1 cellular context compared by ENCODE assay signal in the genomic region with DNA sequence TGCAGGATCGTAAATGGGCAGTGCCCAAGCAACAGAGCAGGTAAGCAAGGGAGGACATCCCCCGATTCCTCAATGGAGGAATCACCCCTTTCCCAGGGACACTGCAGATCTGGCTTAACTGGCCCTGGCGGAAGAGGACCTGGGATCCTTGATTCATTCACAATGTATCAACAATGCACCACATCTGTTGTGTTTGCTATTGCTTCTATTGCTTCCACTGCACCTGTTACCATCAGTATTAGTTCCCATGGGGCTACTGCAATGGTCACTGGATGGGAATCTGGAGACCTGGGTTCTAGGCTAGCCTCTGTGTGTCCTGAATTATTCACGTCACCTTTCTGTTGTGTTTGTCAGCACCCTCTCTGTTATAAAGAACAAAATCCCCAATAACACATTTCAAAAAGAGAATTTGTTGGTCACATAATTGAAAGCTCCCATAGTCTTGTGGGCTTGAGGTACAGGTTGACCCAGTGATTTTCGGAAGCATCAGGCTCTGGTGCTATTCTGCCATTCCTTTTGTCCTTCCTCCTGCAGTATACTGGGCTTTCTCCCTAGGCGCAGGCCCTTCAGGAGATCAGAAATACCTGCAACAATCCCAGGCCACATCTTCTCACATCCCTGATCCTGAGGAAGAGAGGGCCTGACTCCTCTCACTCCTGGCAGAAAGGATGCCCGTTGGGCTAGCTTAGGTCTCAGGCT.
TF ChIP-seq lines count a peak whose summit lies in the region.

No MANE protein-coding gene starts in this region.

TF ChIP-seq in IMR-90, 13 proteins besides CTCF, POLR2A, EP300 and RAD21 (continued from another document):
- TF ChIP-seq NFE2L2 (IDR thresholded peaks at IDR 0.05; ENCODE audit: low read depth, low read length), result no peak
- TF ChIP-seq SMC3 (IDR thresholded peaks at IDR 0.05; ENCODE audit: low read depth, low read length), result no peak
- TF ChIP-seq MAFK (IDR thresholded peaks at IDR 0.05; ENCODE audit: low read depth, low read length), result no peak
- TF ChIP-seq RCOR1 (IDR thresholded peaks at IDR 0.05; ENCODE audit: insufficient replicate concordance, low read length), result no peak
- TF ChIP-seq RFX5 (IDR thresholded peaks at IDR 0.05; ENCODE audit: low read depth, low read length), result no peak
- TF ChIP-seq, protein P1, sequence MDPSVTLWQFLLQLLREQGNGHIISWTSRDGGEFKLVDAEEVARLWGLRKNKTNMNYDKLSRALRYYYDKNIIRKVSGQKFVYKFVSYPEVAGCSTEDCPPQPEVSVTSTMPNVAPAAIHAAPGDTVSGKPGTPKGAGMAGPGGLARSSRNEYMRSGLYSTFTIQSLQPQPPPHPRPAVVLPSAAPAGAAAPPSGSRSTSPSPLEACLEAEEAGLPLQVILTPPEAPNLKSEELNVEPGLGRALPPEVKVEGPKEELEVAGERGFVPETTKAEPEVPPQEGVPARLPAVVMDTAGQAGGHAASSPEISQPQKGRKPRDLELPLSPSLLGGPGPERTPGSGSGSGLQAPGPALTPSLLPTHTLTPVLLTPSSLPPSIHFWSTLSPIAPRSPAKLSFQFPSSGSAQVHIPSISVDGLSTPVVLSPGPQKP (IDR thresholded peaks at IDR 0.05; ENCODE audit: borderline replicate concordance, low read depth, low read length), result no peak
- TF ChIP-seq MAZ (IDR thresholded peaks at IDR 0.05; ENCODE audit: borderline replicate concordance, low read depth, low read length), result no peak
- TF ChIP-seq FOS (IDR thresholded peaks at IDR 0.05; ENCODE audit: low read depth, low read length), result no peak
- TF ChIP-seq, protein P2, sequence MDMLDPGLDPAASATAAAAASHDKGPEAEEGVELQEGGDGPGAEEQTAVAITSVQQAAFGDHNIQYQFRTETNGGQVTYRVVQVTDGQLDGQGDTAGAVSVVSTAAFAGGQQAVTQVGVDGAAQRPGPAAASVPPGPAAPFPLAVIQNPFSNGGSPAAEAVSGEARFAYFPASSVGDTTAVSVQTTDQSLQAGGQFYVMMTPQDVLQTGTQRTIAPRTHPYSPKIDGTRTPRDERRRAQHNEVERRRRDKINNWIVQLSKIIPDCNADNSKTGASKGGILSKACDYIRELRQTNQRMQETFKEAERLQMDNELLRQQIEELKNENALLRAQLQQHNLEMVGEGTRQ (IDR thresholded peaks at IDR 0.05; ENCODE audit: low read depth, low read length), result no peak
- no peak for TF ChIP-seq MXI1 (IDR thresholded peaks at IDR 0.05; ENCODE audit: borderline replicate concordance, low read depth, low read length)
